Comparison of ENCODE assay signal across 27 cellular contexts in the genomic region with DNA sequence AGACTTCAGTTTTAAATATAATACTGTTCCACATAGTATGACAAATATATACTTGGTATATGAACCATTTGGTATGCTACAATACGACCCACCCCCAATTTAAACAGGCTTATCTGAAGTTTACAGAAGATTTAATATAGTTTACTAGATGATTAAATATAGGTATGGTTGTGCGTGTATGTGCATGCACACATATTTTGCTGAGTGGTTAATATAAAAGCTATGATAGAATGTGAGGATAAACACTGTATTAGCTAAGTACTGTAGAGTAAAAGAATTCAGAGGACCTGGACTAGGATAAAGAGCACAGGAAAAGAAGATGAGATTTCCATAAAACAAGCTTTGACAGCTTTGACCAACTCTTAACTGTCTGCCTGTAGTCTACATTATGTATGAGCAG.
"Had no signal": no experiment of that assay in that cellular context is flagged by ENCODE, and none has a peak within 500 bp of the region (broad histone marks: within the 10 kb centered on the region; RNA-seq: fewer than 3 reads in every experiment).

No MANE protein-coding gene starts in this region.

- ATAC-seq: foreskin keratinocyte; gastroesophageal sphincter; heart left ventricle; left colon; left lobe of liver; lower lobe of right lung; mucosa of descending colon; naive thymus-derived CD8-positive, alpha-beta T cell had no signal

- H3K4me3 ChIP-seq: coronary artery, dorsolateral prefrontal cortex, esophagus muscularis mucosa, gastroesophageal sphincter, heart left ventricle, hepatocyte, left ventricle myocardium inferior, lower lobe of right lung, mucosa of descending colon had no signal

- DNase-seq: dermis blood vessel endothelial cell; dorsolateral prefrontal cortex; effector CD4-positive, alpha-beta T cell; effector memory CD4-positive, alpha-beta T cell; erythroblast; heart left ventricle; hypothalamus; immature natural killer cell; islet precursor cell; kidney; kidney glomerular epithelial cell; left colon; left ventricle myocardium inferior; lower lobe of right lung; mesenchymal stem cell; mucosa of descending colon; naive B cell; naive thymus-derived CD8-positive, alpha-beta T cell had no signal

- H3K4me3 Mint-ChIP-seq: immature natural killer cell; mesothelial cell of epicardium; naive B cell; naive thymus-derived CD8-positive, alpha-beta T cell had no signal

- H3K27ac Mint-ChIP-seq: immature natural killer cell; mesothelial cell of epicardium; naive thymus-derived CD8-positive, alpha-beta T cell had no signal

- H3K27me3 ChIP-seq: dorsolateral prefrontal cortex, esophagus muscularis mucosa, foreskin keratinocyte, gastroesophageal sphincter, heart left ventricle, hepatocyte had no signal

- FAIRE-seq: endothelial cell of umbilical vein, frontal cortex, kidney had no signal

- H3K4me1 Mint-ChIP-seq: immature natural killer cell, naive B cell had no signal

- H3K36me3 ChIP-seq: esophagus muscularis mucosa, gastroesophageal sphincter, heart left ventricle, left ventricle myocardium inferior, lower lobe of right lung had no signal

- H3K36me3 Mint-ChIP-seq: immature natural killer cell; naive thymus-derived CD8-positive, alpha-beta T cell had no signal

- H3K9me3 Mint-ChIP-seq: immature natural killer cell; naive B cell; naive thymus-derived CD8-positive, alpha-beta T cell had no signal

- H3K27me3 Mint-ChIP-seq: naive B cell had no signal
